7 cellular contexts compared by ENCODE assay signal in genomic region chr14:102437997-102438922, GRCh38.
DNase-seq lines count a peak whose midpoint lies in the region; ATAC-seq, FAIRE-seq and TF ChIP-seq lines count a peak whose summit lies in the region.

No MANE protein-coding gene starts in this region.

- no peaks in the 10 kb centered on the region for H3K9me3 ChIP-seq in K562 (replicated peaks; ENCODE audit: control insufficient read depth, insufficient read depth, low read depth, low read length)
- no peaks in the 10 kb centered on the region for H3K9me3 ChIP-seq in sigmoid colon

- peaks cover 0 to 4% of the 10 kb centered on the region in 2 experiments; a peak in 1 of 5 replicates for H3K27me3 ChIP-seq in K562 (ENCODE audit: control insufficient read depth in 2 of 2, insufficient read depth in 2 of 2, low read length in 2 of 2)
- no peaks in the 10 kb centered on the region for H3K27me3 ChIP-seq in sigmoid colon

- in situ Hi-C loops in GM13977 (cut with MboI; ENCODE audit: low pct_unique_long_range_greater_than_20kb, low sequenced_read_pairs, unreplicated experiment), result no loop called here
- in situ Hi-C loops in K562 (cut with MboI), result loop anchor here (10.0 kb wide), 1 partner anchor 477 kb away; no protein-coding TSS in a partner anchor

- H3K9ac ChIP-seq in K562 (ENCODE audit: insufficient read depth in 1 of 2, low read depth in 2 of 2, low read length in 2 of 2), result peak overlapping the region; percentile 43 to 70; a peak in 3 of 4 replicates

- TF ChIP-seq RAD21 in K562 (CRISPR knock-in tag; conservative IDR thresholded peaks at IDR 0.05 in 1 of 2, IDR thresholded peaks at IDR 0.05 in 1 of 2), result peak; percentile 90 to 93

- H3K9me1 ChIP-seq in K562 (ENCODE audit: control insufficient read depth, insufficient read depth, low read length), result no peaks in the 10 kb centered on the region

- peak; percentile 81 for DNase-seq in GM13977 (ENCODE audit: low spot score)
- DNase-seq in NCI-H2029 treated with DMSO at 0.1 percent for 48 hours (lab: John Stamatoyannopoulos, UW), result peak; percentile 40
- DNase-seq in UCSD-AML1 (lab: John Stamatoyannopoulos, UW; ENCODE audit: unreplicated experiment), result peak; percentile 79
- peak; percentile 85 to 90 (median 86) for DNase-seq in K562 (ENCODE audit: extremely low read depth in 1 of 4, low spot score in 3 of 4)
- peak; percentile 61 for DNase-seq in iPS DF 19.7 (ENCODE audit: low read depth, low spot score)
- DNase-seq in sigmoid colon, result peak; percentile 94
- DNase-seq in NK-92 (lab: John Stamatoyannopoulos, UW; ENCODE audit: unreplicated experiment), result no peak

- H3K4me3 ChIP-seq in K562, result no peak overlapping the region
- peak overlapping the region in 2 of 4 donors; percentile 23 to 27 for H3K4me3 ChIP-seq in sigmoid colon

- H3K36me3 ChIP-seq in K562 (ENCODE audit: control insufficient read depth, insufficient read depth, low read length) (no peaks in the 10 kb centered on the region), sigmoid colon (peaks cover 0 to 62% (median 42%) of the 10 kb centered on the region in 4 donors)

- CTCF ChIA-PET in K562 (lab: Yijun Ruan, JAX; ENCODE audit: low intra/inter-chr PET ratio), result interaction anchor here (1.0 to 2.8 kb wide), 2 partner anchors 79 to 545 kb away, joined by 3 to 38 read pairs; no protein-coding TSS in a partner anchor

- FAIRE-seq in K562 (lab: Jason Lieb, UNC), result peak; percentile 82

- no peaks in the 10 kb centered on the region for H4K20me1 ChIP-seq in K562 (replicated peaks; ENCODE audit: control insufficient read depth, insufficient read depth, low read length)

- WGBS in K562 (ENCODE audit: insufficient coverage, low coverage, missing lambda C conversion rate), result 16% methylated on average over 29 of the region's 31 CpGs
- 8 to 21% methylated on average over 31 of the region's 31 CpGs for WGBS in sigmoid colon, 2 donors

- peak overlapping the region; percentile 72 for H3K4me2 ChIP-seq in K562 (ENCODE audit: insufficient read depth, low read length)

- TF ChIP-seq CTCF in GM13977 (IDR thresholded peaks at IDR 0.05; ENCODE audit: extremely low read depth, insufficient read depth, missing control alignments), result peak; percentile 86
- peak; percentile 77 to 78 (median 78) for TF ChIP-seq CTCF in K562 (IDR thresholded peaks at IDR 0.05 in 2 of 3, conservative IDR thresholded peaks at IDR 0.05 in 1 of 3; ENCODE audit: insufficient read depth in 2 of 3, low read depth in 1 of 3, low read length in 3 of 3)
- TF ChIP-seq CTCF in sigmoid colon (IDR thresholded peaks at IDR 0.05), result peak; percentile 55 to 87 (median 70)

- H3K4me1 ChIP-seq in K562 (replicated peaks in 1 of 2; ENCODE audit: control insufficient read depth in 2 of 2, insufficient read depth in 2 of 2, low read length in 2 of 2) (peaks cover 7 to 8% of the 10 kb centered on the region in 2 experiments; a peak in 4 of 5 replicates), sigmoid colon (peaks cover 0 to 16% (median 8%) of the 10 kb centered on the region in 4 donors)

- H2AFZ ChIP-seq in K562 (ENCODE audit: low read depth, low read length), result peak overlapping the region; percentile 98

- intact Hi-C loops in K562 (cut with micrococcal nuclease), result loop anchor here (1.0 to 10.0 kb wide), 5 partner anchors 60 to 479 kb away; partner anchors contain the start of gene RCOR1
- intact Hi-C loops in sigmoid colon (cut with DNase I), result loop anchor here (1.0 to 10.0 kb wide), 3 partner anchors 75 to 157 kb away; partner anchors contain the start of genes CINP, RCOR1 and TECPR2

- H3K79me2 ChIP-seq in K562 (ENCODE audit: control insufficient read depth, insufficient read depth, low read length), result no peaks in the 10 kb centered on the region

- no TSS peak for BruUV-seq in K562 (replicated peaks; lab: Mats Ljungman, UMichigan)

- ATAC-seq in K562, result peak; percentile 97

- no peak overlapping the region for H3K27ac ChIP-seq in K562 (ENCODE audit: extremely low read depth, low read depth, low read length)
- peak overlapping the region; percentile 2 to 54 (median 42) for H3K27ac ChIP-seq in sigmoid colon

- TF ChIP-seq POLR2A in K562 (conservative IDR thresholded peaks at IDR 0.05) (no peak), sigmoid colon (IDR thresholded peaks at IDR 0.05) (no peak)

- TF ChIP-seq EP300 in K562 (IDR thresholded peaks at IDR 0.05; ENCODE audit: low read length) (no peak), sigmoid colon (IDR thresholded peaks at IDR 0.05) (no peak)

- POLR2A ChIA-PET in K562 (lab: Yijun Ruan, JAX), result interaction anchor here (0.6 to 1.2 kb wide), 5 partner anchors 20 to 75 kb away, joined by 3 read pairs; partner anchors contain the start of genes ANKRD9, CINP and TECPR2

TF ChIP-seq in K562, 482 proteins besides CTCF, POLR2A, EP300 and RAD21 (continues in another document):
- TF ChIP-seq HIVEP1 (CRISPR knock-in tag; IDR thresholded peaks at IDR 0.05), result no peak
- TF ChIP-seq DEAF1 (CRISPR knock-in tag; IDR thresholded peaks at IDR 0.05), result peak; percentile 84
- TF ChIP-seq TFAM (CRISPR knock-in tag; conservative IDR thresholded peaks at IDR 0.05), result no peak
- no peak for TF ChIP-seq PTTG1 (tag; IDR thresholded peaks at IDR 0.05; ENCODE audit: low read depth)
- no peak for TF ChIP-seq ZNF175 (CRISPR knock-in tag; IDR thresholded peaks at IDR 0.05; ENCODE audit: low read depth)
- TF ChIP-seq DLX4 (CRISPR knock-in tag; IDR thresholded peaks at IDR 0.05), result no peak
- TF ChIP-seq RCOR1 (IDR thresholded peaks at IDR 0.05; ENCODE audit: borderline replicate concordance in 1 of 2, low read depth in 2 of 2, low read length in 2 of 2), result 0 out of 4 replicates have a peak, but pooled peaks of 1 of the 2 experiments have one; percentile 13
- 0 out of 2 replicates have a peak, but pooled peaks have one; percentile 59 for TF ChIP-seq LCOR (CRISPR knock-in tag; IDR thresholded peaks at IDR 0.05)
- TF ChIP-seq STAG1 (CRISPR knock-in tag; IDR thresholded peaks at IDR 0.05; ENCODE audit: borderline replicate concordance), result peak; percentile 73; the same call in 1 of the 2 replicates
- no peak for TF ChIP-seq CBFA2T3 (IDR thresholded peaks at IDR 0.05)
- TF ChIP-seq ATF6 (CRISPR knock-in tag; IDR thresholded peaks at IDR 0.05), result no peak
- TF ChIP-seq TBL1XR1 (IDR thresholded peaks at IDR 0.05; ENCODE audit: low read length in 2 of 2), result no peak
- TF ChIP-seq CHD4 (IDR thresholded peaks at IDR 0.05; ENCODE audit: insufficient read depth, insufficient replicate concordance, low read depth, low read length, poor library complexity, severe bottlenecking), result no peak
- TF ChIP-seq CC2D1A (IDR thresholded peaks at IDR 0.05), result 0 out of 2 replicates have a peak, but pooled peaks have one; percentile 55
- TF ChIP-seq ZNF217 (CRISPR knock-in tag; IDR thresholded peaks at IDR 0.05), result no peak
- no peak for TF ChIP-seq LEF1 (IDR thresholded peaks at IDR 0.05)
- TF ChIP-seq RBM15 (IDR thresholded peaks at IDR 0.05; ENCODE audit: insufficient read depth, low read length), result no peak
- TF ChIP-seq KLF13 (tag; IDR thresholded peaks at IDR 0.05; ENCODE audit: borderline replicate concordance, low read depth), result no peak
- TF ChIP-seq ZNF23 (CRISPR knock-in tag; IDR thresholded peaks at IDR 0.05), result no peak
- TF ChIP-seq FOXM1 (IDR thresholded peaks at IDR 0.05; ENCODE audit: low read depth), result no peak
- no peak for TF ChIP-seq FOXM1 (CRISPR knock-in tag; IDR thresholded peaks at IDR 0.05; ENCODE audit: low read depth)
- TF ChIP-seq ZNF764 (CRISPR knock-in tag; IDR thresholded peaks at IDR 0.05; ENCODE audit: low read depth), result no peak
- no peak for TF ChIP-seq OTX1 (CRISPR knock-in tag; IDR thresholded peaks at IDR 0.05)
- TF ChIP-seq TARDBP (IDR thresholded peaks at IDR 0.05), result no peak
- no peak for TF ChIP-seq PTBP1 (IDR thresholded peaks at IDR 0.05; ENCODE audit: low read depth, low read length)
